20 cellular contexts compared by ENCODE assay signal in genomic region chr7:134512271-134512670, GRCh38. TPM values are rescaled to one million over a fixed set of nuclear protein-coding genes. Genes with fewer than 3 reads are reported as not detected.
"Had no signal": no experiment of that assay in that cellular context is flagged by ENCODE, and none has a peak within 500 bp of the region (broad histone marks: within the 10 kb centered on the region; RNA-seq: fewer than 3 reads in every experiment).

No MANE protein-coding gene starts in this region.

- H3K9me3 ChIP-seq: body of pancreas, thyroid gland, vagina had no signal

- H3K27me3 ChIP-seq: body of pancreas, thyroid gland, vagina had no signal

- H3K27ac Mint-ChIP-seq: activated CD4-positive, alpha-beta memory T cell treated with anti-CD3 and anti-CD28 coated beads for 36 hours; activated CD4-positive, alpha-beta T cell treated with anti-CD3 and anti-CD28 coated beads for 36 hours; activated naive CD4-positive, alpha-beta T cell treated with anti-CD3 and anti-CD28 coated beads, Interleukin-2, amount 50 U/mL, for 72 hours; naive B cell; stimulated activated effector memory CD8-positive, alpha-beta T cell treated with anti-CD3 and anti-CD28 coated beads, Interleukin-12 subunit alpha, Interleukin-12 subunit beta, amount 100 ng/mL, for 72 hours; T-helper 1 cell treated with Interleukin-12 subunit alpha and Interleukin-12 subunit beta and Interleukin-4 antibody, amounts not matched to agents 30 μg/mL and 1 μg/mL, for 36 hours had no signal

- H3K36me3 Mint-ChIP-seq: activated CD4-positive, alpha-beta memory T cell treated with anti-CD3 and anti-CD28 coated beads for 36 hours; activated naive CD4-positive, alpha-beta T cell treated with anti-CD3 and anti-CD28 coated beads, Interleukin-2, amount 50 U/mL, for 72 hours; naive B cell; stimulated activated effector memory CD8-positive, alpha-beta T cell treated with anti-CD3 and anti-CD28 coated beads, Interleukin-12 subunit alpha, Interleukin-12 subunit beta, amount 100 ng/mL, for 72 hours had no signal

- DNase-seq: activated CD4-positive, alpha-beta memory T cell treated with anti-CD3 and anti-CD28 coated beads for 36 hours; activated CD4-positive, alpha-beta T cell treated with anti-CD3 and anti-CD28 coated beads for 36 hours; activated gamma-delta T cell; activated T-cell treated with anti-CD3 and anti-CD28 coated beads, Interleukin-2, amount 50 U/mL, for 48 hours; amygdala; body of pancreas; cortex of kidney; effector CD4-positive, alpha-beta T cell; foreskin melanocyte; left colon; naive B cell; stimulated activated CD4-positive, alpha-beta T cell treated with anti-CD3 and anti-CD28 coated beads, Interleukin-12 subunit alpha, Interleukin-12 subunit beta, amount 100 ng/mL, for 4 hours; thyroid gland had no signal

- H3K9me3 Mint-ChIP-seq: activated CD4-positive, alpha-beta memory T cell treated with anti-CD3 and anti-CD28 coated beads for 36 hours; activated naive CD4-positive, alpha-beta T cell treated with anti-CD3 and anti-CD28 coated beads, Interleukin-2, amount 50 U/mL, for 72 hours; naive B cell; stimulated activated effector memory CD8-positive, alpha-beta T cell treated with anti-CD3 and anti-CD28 coated beads, Interleukin-12 subunit alpha, Interleukin-12 subunit beta, amount 100 ng/mL, for 72 hours; T-helper 1 cell treated with Interleukin-12 subunit alpha and Interleukin-12 subunit beta and Interleukin-4 antibody, amounts not matched to agents 30 μg/mL and 1 μg/mL, for 36 hours had no signal

- H3K4me1 ChIP-seq: body of pancreas, parathyroid adenoma had no signal

- H3K4me3 Mint-ChIP-seq: activated CD4-positive, alpha-beta memory T cell treated with anti-CD3 and anti-CD28 coated beads for 36 hours; activated CD4-positive, alpha-beta T cell treated with anti-CD3 and anti-CD28 coated beads for 36 hours; naive B cell; stimulated activated effector memory CD8-positive, alpha-beta T cell treated with anti-CD3 and anti-CD28 coated beads, Interleukin-12 subunit alpha, Interleukin-12 subunit beta, amount 100 ng/mL, for 72 hours; T-helper 1 cell treated with Interleukin-12 subunit alpha and Interleukin-12 subunit beta and Interleukin-4 antibody, amounts not matched to agents 30 μg/mL and 1 μg/mL, for 36 hours had no signal

- H3K27ac ChIP-seq: body of pancreas, parathyroid adenoma, thyroid gland, vagina had no signal

- ATAC-seq: activated CD4-positive, alpha-beta T cell treated with anti-CD3 and anti-CD28 coated beads for 36 hours; body of pancreas; left colon; stimulated activated effector memory CD8-positive, alpha-beta T cell treated with anti-CD3 and anti-CD28 coated beads, Interleukin-12 subunit alpha, Interleukin-12 subunit beta, amount 100 ng/mL, for 72 hours had no signal

RNA-seq across cellular contexts. Expression of gene AKR1B10, which starts 15.1 kb away (rescaled TPM):
- total RNA-seq: activated CD4-positive, alpha-beta memory T cell treated with anti-CD3 and anti-CD28 coated beads for 36 hours; activated CD4-positive, alpha-beta T cell treated with anti-CD3 and anti-CD28 coated beads for 36 hours; activated naive CD4-positive, alpha-beta T cell treated with anti-CD3 and anti-CD28 coated beads, Interleukin-2, amount 50 U/mL, for 72 hours had no signal

RNA-seq across cellular contexts. Expression of gene AKR1B15, which starts 36.6 kb away (rescaled TPM):
- total RNA-seq: activated CD4-positive, alpha-beta memory T cell treated with anti-CD3 and anti-CD28 coated beads for 36 hours; activated CD4-positive, alpha-beta T cell treated with anti-CD3 and anti-CD28 coated beads for 36 hours; activated naive CD4-positive, alpha-beta T cell treated with anti-CD3 and anti-CD28 coated beads, Interleukin-2, amount 50 U/mL, for 72 hours; lung; renal cortical epithelial cell had no signal
- polyA plus RNA-seq: lung had no signal
